ENCODE assay signal across 8 cellular contexts in the genomic region with DNA sequence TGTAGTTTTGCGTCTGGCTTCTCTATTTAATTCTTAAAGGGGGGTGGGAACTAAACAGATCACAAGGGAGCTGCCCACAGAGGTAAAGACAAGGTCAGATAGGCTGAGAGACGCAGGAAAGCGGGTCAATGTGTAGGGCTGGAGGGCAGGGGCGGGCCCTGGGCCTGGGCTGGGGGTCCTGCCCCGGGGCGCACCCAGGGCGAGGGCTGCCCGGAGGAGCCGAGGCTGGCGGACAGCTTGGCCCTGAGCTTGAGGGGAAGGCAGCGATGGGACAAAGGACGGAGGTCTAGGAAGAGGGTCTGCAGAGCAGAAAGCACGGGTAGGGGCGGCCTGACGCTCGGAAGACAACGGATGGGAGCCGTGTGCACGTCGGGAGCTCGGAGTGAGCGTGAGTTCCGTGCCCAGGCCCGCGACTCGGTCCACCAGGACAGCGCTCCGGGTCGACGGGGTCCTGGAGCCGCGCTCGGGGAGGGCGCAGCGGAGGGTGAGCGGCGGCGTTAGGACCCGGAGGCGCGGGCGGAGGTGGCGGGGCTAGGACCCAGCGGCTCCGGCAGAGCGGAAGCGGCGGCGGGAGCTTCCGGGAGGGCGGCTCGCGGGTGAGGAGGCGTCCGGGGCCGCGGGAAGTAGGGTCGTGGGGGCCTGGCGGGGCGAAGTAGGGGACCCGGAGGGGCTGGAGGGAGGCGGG. TPM values are rescaled to one million over a fixed set of nuclear protein-coding genes. Genes with fewer than 3 reads are reported as not detected.
DNase-seq lines count a peak whose midpoint lies in the region; TF ChIP-seq lines count a peak whose summit lies in the region.
"Not testable (repeated sequence)": the region's sequence is repeated elsewhere in the genome, so short reads cannot be mapped to it uniquely, and the experiment has no call there.

No MANE protein-coding gene starts in this region.

- H3K36me3 Mint-ChIP-seq in brain; glutamatergic neuron (ENCODE audit: unreplicated experiment): not testable (repeated sequence)

- H3K27me3 Mint-ChIP-seq in brain; glutamatergic neuron (ENCODE audit: unreplicated experiment): not testable (repeated sequence)

- H3K9me3 Mint-ChIP-seq in brain; glutamatergic neuron (ENCODE audit: unreplicated experiment): not testable (repeated sequence)

- DNase-seq in GM12865 (ENCODE audit: low read depth) (peak; percentile 86), NAMALWA (ENCODE audit: low spot score) (peak; percentile 59), glutamatergic neuron (peak; percentile 93), mucosa of gallbladder (ENCODE audit: low spot score) (peak; percentile 76), ureter (ENCODE audit: low spot score) (peak; percentile 82)
- peak; percentile 78 to 82 for DNase-seq in activated CD4-positive, alpha-beta T cell treated with anti-CD3 and anti-CD28 coated beads, Interleukin-2, amount 50 U/mL, for 48 hours
- DNase-seq in stimulated activated CD4-positive, alpha-beta T cell treated with anti-CD3 and anti-CD28 coated beads, Interleukin-1b, Interleukin-23, amount 100 ng/mL, for 1 hour (ENCODE audit: low read depth in 2 of 2), result peak; percentile 46 to 70

- not testable (repeated sequence) for TF ChIP-seq CTCF in GM12865 (IDR thresholded peaks at IDR 0.05; ENCODE audit: insufficient read depth, low read depth, low read length, missing control alignments); brain (conservative IDR thresholded peaks at IDR 0.05); glutamatergic neuron (IDR thresholded peaks at IDR 0.05; ENCODE audit: partially characterized antibody, unreplicated experiment)

- H3K4me3 Mint-ChIP-seq in brain (peak overlapping the region; percentile 85 to 91 (median 86)), glutamatergic neuron (ENCODE audit: unreplicated experiment) (peak overlapping the region; percentile 88)

- H3K4me1 Mint-ChIP-seq in brain, result peaks cover 44% of the 10 kb centered on the region
- not testable (repeated sequence) for H3K4me1 Mint-ChIP-seq in glutamatergic neuron (ENCODE audit: low read depth, unreplicated experiment)

- H3K27ac Mint-ChIP-seq in brain (peak overlapping the region; percentile 89 to 96 (median 94)), glutamatergic neuron (ENCODE audit: unreplicated experiment) (peak overlapping the region; percentile 98)

- H3K4me3 ChIP-seq in GM12865 (ENCODE audit: low read depth, low read length), result peak overlapping the region; percentile 72

RNA-seq across cellular contexts. Expression of a gene that starts 43.4 kb away (rescaled TPM):
- 17.0 TPM for polyA plus RNA-seq in brain (ENCODE audit: insufficient read depth, low read depth, low replicate concordance)
- 17.0 TPM for total RNA-seq in glutamatergic neuron (ENCODE audit: unreplicated experiment)
- total RNA-seq in mucosa of gallbladder, result 28.9 TPM
- total RNA-seq in ureter, result 36.1 TPM

Comparison
In these comparisons a context has a peak if more than half of its experiments do, and no peak if none do; other contexts are left out.
1. Peak in every context shown above with its lines: DNase-seq and H3K4me3 ChIP-seq.